ENCODE assay signal across 26 cellular contexts in the genomic region with DNA sequence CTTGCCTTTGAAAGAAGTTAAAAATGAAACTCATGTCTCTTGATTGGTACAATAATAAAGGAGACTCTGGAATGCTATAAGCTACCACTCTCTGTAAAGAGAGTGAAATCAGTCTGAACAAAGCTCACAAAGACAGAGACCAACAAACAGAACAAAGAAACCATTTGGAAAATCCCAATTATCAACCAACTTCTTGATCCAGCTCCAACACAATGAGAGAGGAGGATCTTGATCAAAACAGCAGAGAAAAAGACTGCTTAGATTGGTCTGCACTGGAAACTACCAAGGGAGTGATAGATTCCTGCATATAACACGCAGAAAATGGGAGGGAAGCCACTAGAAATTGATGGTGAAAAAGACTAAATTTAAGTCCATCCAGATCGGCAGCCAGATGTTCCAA. TPM values are rescaled to one million over a fixed set of nuclear protein-coding genes. Genes with fewer than 3 reads are reported as not detected.
DNase-seq lines count a peak whose midpoint lies in the region; TF ChIP-seq lines count a peak whose summit lies in the region.
"Had no signal": no experiment of that assay in that cellular context is flagged by ENCODE, and none has a peak within 500 bp of the region (broad histone marks: within the 10 kb centered on the region; RNA-seq: fewer than 3 reads in every experiment).

No MANE protein-coding gene starts in this region.

- DNase-seq in activated naive CD4-positive, alpha-beta T cell treated with anti-CD3 and anti-CD28 coated beads, Interleukin-2, amount 50 U/mL, for 16 hours = no peak
- DNase-seq in mesothelial cell of epicardium (ENCODE audit: low spot score in 2 of 2, unreplicated experiment in 2 of 2) (no peak), NCI-H446 treated with DMSO at 0.1 percent for 48 hours (lab: John Stamatoyannopoulos, UW) (no peak), thyroid gland (no peak), NCI-H226 (no peak)
- DNase-seq: activated CD4-positive, alpha-beta T cell treated with anti-CD3 and anti-CD28 coated beads, Interleukin-2, amount 10 ng/mL, durations not matched to agents 7 days and 5 days; activated CD8-positive, alpha-beta memory T cell treated with anti-CD3 and anti-CD28 coated beads, Interleukin-2, amount 50 U/mL, for 4 hours; activated gamma-delta T cell treated with Interleukin-2 at 50 U/mL for 16 hours; DMS 273 treated with DMSO at 0.1 percent for 48 hours; foreskin fibroblast; GOT3; IMR-90; left ventricle myocardium superior; NCI-H1417; NCI-H510A; occipital lobe; retina; stimulated activated CD4-positive, alpha-beta T cell treated with anti-CD3 and anti-CD28 coated beads, Interleukin-4, amount 100 ng/mL, for 1 hour; stimulated activated naive CD4-positive, alpha-beta T cell treated with Interleukin-2 at 50 U/mL for 16 hours had no signal

- peaks cover 36% of the 10 kb centered on the region for H3K4me1 Mint-ChIP-seq in activated naive CD4-positive, alpha-beta T cell treated with anti-CD3 and anti-CD28 coated beads, Interleukin-2, amount 50 U/mL, for 24 hours
- H3K4me1 Mint-ChIP-seq in brain (peaks cover 28% of the 10 kb centered on the region), mesothelial cell of epicardium (peaks cover 37% of the 10 kb centered on the region)

- no peaks in the 10 kb centered on the region for H3K36me3 ChIP-seq in thyroid gland
- H3K36me3 ChIP-seq: SJSA1 had no signal

- WGBS in thyroid gland, 2 donors = 84 to 91% methylated on average over 2 of the region's 2 CpGs

- no peaks in the 10 kb centered on the region for H3K9me3 ChIP-seq in thyroid gland
- H3K9me3 ChIP-seq: SJSA1 had no signal

- H3K27ac ChIP-seq in temporal lobe (ENCODE audit: low read depth, low read length) = peak overlapping the region; percentile 70
- peak overlapping the region in 1 of 3 donors; percentile 6 for H3K27ac ChIP-seq in thyroid gland
- H3K27ac ChIP-seq: hepatocyte, SJSA1 had no signal

- H3K9me3 Mint-ChIP-seq in activated naive CD4-positive, alpha-beta T cell treated with anti-CD3 and anti-CD28 coated beads, Interleukin-2, amount 50 U/mL, for 24 hours = no peaks in the 10 kb centered on the region
- H3K9me3 Mint-ChIP-seq in brain = peaks cover 7 to 13% (median 10%) of the 10 kb centered on the region in 5 experiments
- H3K9me3 Mint-ChIP-seq in mesothelial cell of epicardium = peaks cover 11% of the 10 kb centered on the region
- H3K9me3 Mint-ChIP-seq: activated CD4-positive, alpha-beta T cell treated with anti-CD3 and anti-CD28 coated beads, Interleukin-2, amount 10 ng/mL, durations not matched to agents 7 days and 5 days; T-helper 1 cell treated with Interleukin-12 subunit alpha and Interleukin-12 subunit beta and Interleukin-4 antibody, amounts not matched to agents 30 μg/mL and 1 μg/mL, for 36 hours; type B pancreatic cell had no signal

- no peak overlapping the region for H3K4me3 ChIP-seq in thyroid gland (replicated peaks in 1 of 3)
- H3K4me3 ChIP-seq: hepatocyte, SJSA1 had no signal

- no peak overlapping the region for H3K4me3 Mint-ChIP-seq in activated naive CD4-positive, alpha-beta T cell treated with anti-CD3 and anti-CD28 coated beads, Interleukin-2, amount 50 U/mL, for 24 hours
- H3K4me3 Mint-ChIP-seq in brain (no peak overlapping the region), mesothelial cell of epicardium (no peak overlapping the region)
- H3K4me3 Mint-ChIP-seq: activated CD4-positive, alpha-beta T cell treated with anti-CD3 and anti-CD28 coated beads, Interleukin-2, amount 10 ng/mL, durations not matched to agents 7 days and 5 days; T-helper 1 cell treated with Interleukin-12 subunit alpha and Interleukin-12 subunit beta and Interleukin-4 antibody, amounts not matched to agents 30 μg/mL and 1 μg/mL, for 36 hours; type B pancreatic cell had no signal

- TF ChIP-seq POLR2A in thyroid gland (IDR thresholded peaks at IDR 0.05) = no peak

- H3K36me3 Mint-ChIP-seq in activated naive CD4-positive, alpha-beta T cell treated with anti-CD3 and anti-CD28 coated beads, Interleukin-2, amount 50 U/mL, for 24 hours = peaks cover 15% of the 10 kb centered on the region
- H3K36me3 Mint-ChIP-seq in brain = peaks cover 66% of the 10 kb centered on the region
- peaks cover 12% of the 10 kb centered on the region for H3K36me3 Mint-ChIP-seq in mesothelial cell of epicardium

- peaks cover 22 to 25% of the 10 kb centered on the region in 2 donors for H3K4me1 ChIP-seq in thyroid gland

- TF ChIP-seq CTCF in brain (conservative IDR thresholded peaks at IDR 0.05) (no peak), mesothelial cell of epicardium (IDR thresholded peaks at IDR 0.05; ENCODE audit: unreplicated experiment) (no peak), thyroid gland (IDR thresholded peaks at IDR 0.05) (no peak)

- H3K27me3 Mint-ChIP-seq in activated naive CD4-positive, alpha-beta T cell treated with anti-CD3 and anti-CD28 coated beads, Interleukin-2, amount 50 U/mL, for 24 hours = no peaks in the 10 kb centered on the region
- H3K27me3 Mint-ChIP-seq in brain (no peaks in the 10 kb centered on the region), mesothelial cell of epicardium (ENCODE audit: low read depth) (no peaks in the 10 kb centered on the region)
- H3K27me3 Mint-ChIP-seq: activated CD4-positive, alpha-beta T cell treated with anti-CD3 and anti-CD28 coated beads, Interleukin-2, amount 10 ng/mL, durations not matched to agents 7 days and 5 days; type B pancreatic cell had no signal

- peak overlapping the region; percentile 82 for H3K27ac Mint-ChIP-seq in activated naive CD4-positive, alpha-beta T cell treated with anti-CD3 and anti-CD28 coated beads, Interleukin-2, amount 50 U/mL, for 24 hours
- H3K27ac Mint-ChIP-seq in brain (peak overlapping the region in 3 of 5 experiments; percentile 26 to 67 (median 39)), mesothelial cell of epicardium (peak overlapping the region; percentile 45)
- H3K27ac Mint-ChIP-seq: activated CD4-positive, alpha-beta T cell treated with anti-CD3 and anti-CD28 coated beads, Interleukin-2, amount 10 ng/mL, durations not matched to agents 7 days and 5 days; T-helper 1 cell treated with Interleukin-12 subunit alpha and Interleukin-12 subunit beta and Interleukin-4 antibody, amounts not matched to agents 30 μg/mL and 1 μg/mL, for 36 hours had no signal

- intact Hi-C loops in thyroid gland (cut with DNase I) = no loop called here

- no peaks in the 10 kb centered on the region for H3K27me3 ChIP-seq in thyroid gland
- H3K27me3 ChIP-seq: hepatocyte, SJSA1 had no signal

RNA-seq across cellular contexts. Expression of gene RNF38, which starts 23.1 kb away (rescaled TPM):
- 36.0 TPM for polyA plus RNA-seq in brain (ENCODE audit: insufficient read depth, low read depth, low replicate concordance)
- 42.3 to 43.7 TPM (median 43.3 TPM) in 3 replicates for total RNA-seq in mesothelial cell of epicardium
- total RNA-seq in temporal lobe = 49.7 TPM
- 10 to 100 TPM; 36.9 to 61.4 (median 41.9) TPM for total RNA-seq in thyroid gland
